9 cellular contexts compared by ENCODE assay signal in genomic region chr4:41178372-41179085, GRCh38. TPM values are rescaled to one million over a fixed set of nuclear protein-coding genes. Genes with fewer than 3 reads are reported as not detected.
A peak's percentile ranks its signal among the peaks of the same experiment; 100 is the strongest.
DNase-seq lines count a peak whose midpoint lies in the region; ATAC-seq lines count a peak whose summit lies in the region.
"Had no signal": no experiment of that assay in that cellular context is flagged by ENCODE, and none has a peak within 500 bp of the region (broad histone marks: within the 10 kb centered on the region; RNA-seq: fewer than 3 reads in every experiment).

No MANE protein-coding gene starts in this region.

- peak; percentile 46 for DNase-seq in A172 (ENCODE audit: low spot score)
- DNase-seq in NCI-H146 (lab: John Stamatoyannopoulos, UW), result peak; percentile 84
- DNase-seq in dermis blood vessel endothelial cell, result peak; percentile 57
- peak; percentile 32 for DNase-seq in mesenchymal stem cell
- DNase-seq in medulla oblongata (ENCODE audit: extremely low spot score), result no peak
- no peak for DNase-seq in AML-193 (lab: John Stamatoyannopoulos, UW)
- no peak for DNase-seq in UCSD-AML1 (lab: John Stamatoyannopoulos, UW; ENCODE audit: unreplicated experiment)
- DNase-seq: activated naive CD8-positive, alpha-beta T cell treated with anti-CD3 and anti-CD28 coated beads, Interleukin-2, amount 50 U/mL, for 24 hours had no signal

- peak overlapping the region; percentile 4 for H3K9ac ChIP-seq in mesenchymal stem cell (ENCODE audit: low read length)

- H2AFZ ChIP-seq in mesenchymal stem cell (ENCODE audit: low read depth, low read length), result no peak overlapping the region

- no peak overlapping the region for H2BK120ac ChIP-seq in mesenchymal stem cell (ENCODE audit: low read depth, low read length)

- H3K23ac ChIP-seq in mesenchymal stem cell (ENCODE audit: low read length in 2 of 2), result no peak overlapping the region

- H3K14ac ChIP-seq in mesenchymal stem cell (ENCODE audit: low read length in 2 of 2), result no peak overlapping the region

- H3K4me3 ChIP-seq in mesenchymal stem cell (ENCODE audit: insufficient read depth in 1 of 2, low read depth in 1 of 2, low read length in 2 of 2), result peak overlapping the region in 1 of 2 experiments; percentile 3

- no peak overlapping the region for H3K18ac ChIP-seq in mesenchymal stem cell (ENCODE audit: low read depth in 1 of 2, low read length in 2 of 2)

- no peak overlapping the region for H2BK15ac ChIP-seq in mesenchymal stem cell (ENCODE audit: low read depth, poor library complexity, severe bottlenecking)

- no peaks in the 10 kb centered on the region for H3K36me3 ChIP-seq in mesenchymal stem cell (ENCODE audit: control insufficient read depth in 1 of 2, insufficient read depth in 2 of 2, low read depth in 1 of 2, low read length in 2 of 2)

- H3K4me1 ChIP-seq in mesenchymal stem cell (ENCODE audit: control insufficient read depth, insufficient read depth, low read depth, low read length), result peaks cover 3% of the 10 kb centered on the region

- no peak overlapping the region for H2BK12ac ChIP-seq in mesenchymal stem cell (ENCODE audit: low read length in 2 of 2)

- H3K27me3 ChIP-seq in mesenchymal stem cell (ENCODE audit: control insufficient read depth in 1 of 2, insufficient read depth in 1 of 2, low read length in 2 of 2), result no peaks in the 10 kb centered on the region

- no peak overlapping the region for H2BK5ac ChIP-seq in mesenchymal stem cell (ENCODE audit: low read depth, low read length, poor library complexity, severe bottlenecking)

- no peak overlapping the region for H4K91ac ChIP-seq in mesenchymal stem cell (ENCODE audit: low read length)

- no peak overlapping the region for H4K8ac ChIP-seq in mesenchymal stem cell (ENCODE audit: low read length)

- H2AK5ac ChIP-seq in mesenchymal stem cell (ENCODE audit: low read length, severe bottlenecking), result peak overlapping the region; percentile 70

- peak overlapping the region; percentile 25 for H3K27ac ChIP-seq in mesenchymal stem cell (ENCODE audit: low read length, poor library complexity, severe bottlenecking)

- H3K4ac ChIP-seq in mesenchymal stem cell (ENCODE audit: low read depth in 1 of 2, low read length in 2 of 2), result no peak overlapping the region

- ATAC-seq in HG02885 (IDR thresholded peaks at IDR 0.05; ENCODE audit: poor library complexity, unreplicated experiment), result no peak
- ATAC-seq: activated naive CD8-positive, alpha-beta T cell treated with anti-CD3 and anti-CD28 coated beads, Interleukin-2, amount 50 U/mL, for 24 hours had no signal

- 86% methylated on average over 4 of the region's 4 CpGs for WGBS in mesenchymal stem cell

- H3K79me1 ChIP-seq in mesenchymal stem cell (replicated peaks; ENCODE audit: low read length, poor library complexity, severe bottlenecking), result peaks cover 3% of the 10 kb centered on the region

- H3K9me3 ChIP-seq in mesenchymal stem cell (ENCODE audit: control insufficient read depth, low read length), result no peaks in the 10 kb centered on the region

- H3K4me2 ChIP-seq in mesenchymal stem cell (ENCODE audit: low read length, poor library complexity, severe bottlenecking), result peak overlapping the region; percentile 12

RNA-seq across cellular contexts. Expression of gene APBB2, which starts 35.8 kb away (rescaled TPM):
- total RNA-seq in A172 (2014; rRNA removed; shearing (Covaris generic)), result 49.1 and 56.8 TPM in 2 replicates
- total RNA-seq in dermis blood vessel endothelial cell, result 88.2 and 118 TPM in 2 replicates
- 22.6 TPM for polyA plus RNA-seq in mesenchymal stem cell (2013, experiment 1 of 2)
- 22.6 TPM for polyA plus RNA-seq in mesenchymal stem cell (2013, experiment 2 of 2)

Comparison
In these comparisons a context has a peak if more than half of its experiments do, and no peak if none do; other contexts are left out.
1. DNase-seq: peak in A172 (single experiment), NCI-H146 (single experiment), dermis blood vessel endothelial cell (single experiment) and mesenchymal stem cell (single experiment); none in medulla oblongata (single experiment), AML-193 (0 of 2) and UCSD-AML1 (single experiment).